In the genomic region with DNA sequence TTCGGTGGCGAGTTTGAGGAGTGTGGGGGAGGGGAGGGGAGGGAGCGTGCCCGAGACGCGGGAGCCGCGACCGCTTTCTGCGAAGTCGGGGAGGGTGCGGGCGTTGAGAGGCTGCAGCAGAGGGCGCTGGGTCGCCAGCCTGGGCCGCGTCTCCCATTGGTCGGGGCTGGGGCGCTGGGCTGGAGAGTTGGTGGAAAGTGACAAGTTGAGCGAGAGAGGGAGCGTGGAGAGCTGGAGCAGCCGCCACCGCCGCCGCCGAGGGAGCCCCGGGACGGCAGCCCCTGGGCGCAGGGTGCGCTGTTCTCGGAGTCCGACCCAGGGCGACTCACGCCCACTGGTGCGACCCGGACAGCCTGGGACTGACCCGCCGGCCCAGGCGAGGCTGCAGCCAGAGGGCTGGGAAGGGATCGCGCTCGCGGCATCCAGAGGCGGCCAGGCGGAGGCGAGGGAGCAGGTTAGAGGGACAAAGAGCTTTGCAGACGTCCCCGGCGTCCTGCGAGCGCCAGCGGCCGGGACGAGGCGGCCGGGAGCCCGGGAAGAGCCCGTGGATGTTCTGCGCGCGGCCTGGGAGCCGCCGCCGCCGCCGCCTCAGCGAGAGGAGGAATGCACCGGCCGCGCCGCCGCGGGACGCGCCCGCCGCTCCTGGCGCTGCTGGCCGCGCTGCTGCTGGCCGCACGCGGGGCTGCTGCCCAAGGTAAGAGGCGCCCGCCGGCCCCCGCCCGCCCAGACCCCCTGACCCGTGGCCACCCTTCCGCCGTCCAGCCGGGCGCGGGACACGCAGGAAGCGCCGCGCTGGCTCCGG, we compare ENCODE assay signal across 8 cellular contexts. TPM values are rescaled to one million over a fixed set of nuclear protein-coding genes. Genes with fewer than 3 reads are reported as not detected.
DNase-seq lines count a peak whose midpoint lies in the region; ATAC-seq and TF ChIP-seq lines count a peak whose summit lies in the region.

Gene ROR1 (plus strand): TSS at position 203 of the 802 bp plus-strand sequence.

- H3K4me1 Mint-ChIP-seq in activated T-cell treated with anti-CD3 and anti-CD28 coated beads, Interleukin-2, amount 50 U/mL, for 24 hours (ENCODE audit: low read depth): peaks cover 18% of the 10 kb centered on the region

- no peaks in the 10 kb centered on the region for H3K9me3 Mint-ChIP-seq in activated T-cell treated with anti-CD3 and anti-CD28 coated beads, Interleukin-2, amount 50 U/mL, for 24 hours

- peak within 1 kb of the TSS; percentile 67 for H2AFZ ChIP-seq in fibroblast of lung (ENCODE audit: low read length)

- H3K36me3 Mint-ChIP-seq in activated T-cell treated with anti-CD3 and anti-CD28 coated beads, Interleukin-2, amount 50 U/mL, for 24 hours (ENCODE audit: low read depth): no peaks in the 10 kb centered on the region

- peaks cover 71% of the 10 kb centered on the region for H3K27me3 Mint-ChIP-seq in activated T-cell treated with anti-CD3 and anti-CD28 coated beads, Interleukin-2, amount 50 U/mL, for 24 hours

- H3K27ac ChIP-seq in fibroblast of lung (ENCODE audit: insufficient read depth, low read length) (peak within 1 kb of the TSS; percentile 46), muscle layer of colon (ENCODE audit: low read depth, low read length) (peak within 1 kb of the TSS; percentile 69)

- H4K20me1 ChIP-seq in fibroblast of lung (ENCODE audit: control insufficient read depth, extremely low read depth, insufficient read depth, low read length): no peaks in the 10 kb centered on the region

- H3K4me2 ChIP-seq in fibroblast of lung (ENCODE audit: extremely low read depth, insufficient read depth, low read length): peak within 1 kb of the TSS; percentile 89

- ATAC-seq in GM18502 (IDR thresholded peaks at IDR 0.05; ENCODE audit: poor library complexity, unreplicated experiment): peak; percentile 85
- ATAC-seq in HG03342 (IDR thresholded peaks at IDR 0.05; ENCODE audit: unreplicated experiment): peak; percentile 75

- no peaks in the 10 kb centered on the region for H3K9me3 ChIP-seq in fibroblast of lung (ENCODE audit: control insufficient read depth, insufficient read depth, low read depth, low read length)
- H3K9me3 ChIP-seq in muscle layer of colon (ENCODE audit: low read length): no peaks in the 10 kb centered on the region

- peak; percentile 49 to 67 for TF ChIP-seq CTCF in fibroblast of lung (conservative IDR thresholded peaks at IDR 0.05 in 1 of 2, IDR thresholded peaks at IDR 0.05 in 1 of 2; ENCODE audit: low read depth in 1 of 2, low read length in 2 of 2)

- peaks cover 5% of the 10 kb centered on the region for H3K4me1 ChIP-seq in fibroblast of lung (ENCODE audit: control insufficient read depth, extremely low read depth, insufficient read depth, low read length)
- peaks cover 23% of the 10 kb centered on the region for H3K4me1 ChIP-seq in muscle layer of colon (ENCODE audit: insufficient read depth, low read length)

- H3K79me2 ChIP-seq in fibroblast of lung (ENCODE audit: control insufficient read depth, insufficient read depth, low read length): peaks cover 8% of the 10 kb centered on the region

- H3K27me3 ChIP-seq in fibroblast of lung (ENCODE audit: control insufficient read depth, insufficient read depth, low read length) (no peaks in the 10 kb centered on the region), muscle layer of colon (ENCODE audit: control insufficient read depth in 1 of 2, insufficient read depth in 2 of 2, low read length in 2 of 2) (no peaks in the 10 kb centered on the region)

- H3K9ac ChIP-seq in fibroblast of lung (ENCODE audit: insufficient read depth, low read length) (peak within 1 kb of the TSS; percentile 64), muscle layer of colon (ENCODE audit: low read length) (peak within 1 kb of the TSS; percentile 58)

- peak; percentile 73 for DNase-seq in 8988T
- peak; percentile 51 to 91 for DNase-seq in NCI-H526 (lab: John Stamatoyannopoulos, UW)
- DNase-seq in activated T-cell treated with anti-CD3 and anti-CD28 coated beads, Interleukin-2, amount 50 U/mL, for 24 hours: peak; percentile 66
- peak; percentile 80 to 88 for DNase-seq in fibroblast of lung (ENCODE audit: low read depth in 2 of 2)
- peak; percentile 3 for DNase-seq in stimulated activated naive CD4-positive, alpha-beta T cell treated with Interleukin-2 at 50 U/mL for 16 hours (lab: John Stamatoyannopoulos, UW)

- H3K4me3 Mint-ChIP-seq in activated T-cell treated with anti-CD3 and anti-CD28 coated beads, Interleukin-2, amount 50 U/mL, for 24 hours: peak within 1 kb of the TSS; percentile 71

- H3K36me3 ChIP-seq in fibroblast of lung (ENCODE audit: control insufficient read depth, insufficient read depth, low read length): no peaks in the 10 kb centered on the region
- no peaks in the 10 kb centered on the region for H3K36me3 ChIP-seq in muscle layer of colon (ENCODE audit: insufficient read depth, low read length)

- H3K27ac Mint-ChIP-seq in activated T-cell treated with anti-CD3 and anti-CD28 coated beads, Interleukin-2, amount 50 U/mL, for 24 hours: no peak within 1 kb of the TSS

- H3K4me3 ChIP-seq in fibroblast of lung (replicated peaks in 1 of 4; ENCODE audit: control extremely low read depth in 1 of 4, insufficient read depth in 1 of 4, low read depth in 3 of 4, low read length in 4 of 4) (peak within 1 kb of the TSS; percentile 82 to 87 (median 84)), muscle layer of colon (ENCODE audit: low read depth in 1 of 2, low read length in 2 of 2) (peak within 1 kb of the TSS; percentile 72 to 93)

RNA-seq across cellular contexts. Expression of gene ROR1, which starts in this region (rescaled TPM):
- 10.8 and 16.5 TPM in 2 replicates for total RNA-seq in fibroblast of lung
- polyA plus RNA-seq in fibroblast of lung: 14.5 and 23.6 TPM in 2 replicates
- 10.6 and 13.3 TPM in 2 replicates for polyA plus RNA-seq in fibroblast of lung (2012)
- polyA minus RNA-seq in fibroblast of lung (ENCODE audit: low replicate concordance): 31.6 and 47.6 TPM in 2 replicates

Comparison
In these comparisons a context has a peak if more than half of its experiments do, and no peak if none do; other contexts are left out.
1. Peak in every context shown above with its lines: DNase-seq, ATAC-seq, H3K4me3 ChIP-seq and H3K27ac ChIP-seq.
2. DNase-seq: peak in every context shown above with its lines; median percentile 84 in fibroblast of lung; 73 in 8988T; 71 in NCI-H526; 66 in activated T-cell treated with anti-CD3 and anti-CD28 coated beads, Interleukin-2, amount 50 U/mL, for 24 hours; 3 in stimulated activated naive CD4-positive, alpha-beta T cell treated with Interleukin-2 at 50 U/mL for 16 hours.